ENCODE assay signal across 28 cellular contexts in the genomic region with DNA sequence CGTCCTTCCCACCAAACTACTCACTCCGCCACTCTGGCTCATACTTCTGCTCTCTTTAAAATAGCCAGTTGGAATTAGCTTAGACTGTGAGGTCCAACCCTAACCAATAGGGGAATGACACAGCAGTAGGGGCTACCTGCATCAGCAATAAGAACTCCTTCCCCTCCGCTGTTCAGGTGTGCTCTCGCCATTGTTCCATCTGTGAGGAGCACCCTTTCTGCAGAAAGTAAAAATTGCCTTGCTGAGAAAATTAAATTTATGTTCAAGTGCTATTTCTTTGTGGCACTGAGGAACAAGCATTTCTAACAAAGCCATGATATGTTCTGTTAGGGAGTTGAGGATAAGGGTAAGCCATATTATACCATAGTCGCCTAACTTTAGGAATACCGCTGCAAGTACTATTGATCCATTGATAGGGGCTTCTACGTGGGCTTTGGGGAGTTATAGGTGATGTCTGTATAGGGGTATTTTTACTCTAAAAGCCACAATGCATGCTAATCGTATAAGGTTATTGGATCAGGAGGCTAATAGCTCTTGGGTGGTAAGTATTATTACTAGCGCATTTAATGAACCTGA.
"Had no signal": no experiment of that assay in that cellular context is flagged by ENCODE, and none has a peak within 500 bp of the region (broad histone marks: within the 10 kb centered on the region; RNA-seq: fewer than 3 reads in every experiment).

No MANE protein-coding gene starts in this region.

- H3K4me3 ChIP-seq: coronary artery, dorsolateral prefrontal cortex, esophagus squamous epithelium, gastrocnemius medialis, heart right ventricle, left lung, lower lobe of right lung, mucosa of descending colon had no signal

- FAIRE-seq: colon, endometrium, islet of Langerhans, keratinocyte had no signal

- H3K4me1 ChIP-seq: esophagus squamous epithelium, gastrocnemius medialis, heart right ventricle, left lung, lower lobe of right lung had no signal

- ATAC-seq: esophagus mucosa, gastrocnemius medialis, heart right ventricle, left cardiac atrium, left lung, left ventricle myocardium superior, lower lobe of right lung, mucosa of descending colon had no signal

- H3K27me3 Mint-ChIP-seq: naive B cell had no signal

- H3K27ac ChIP-seq: coronary artery, dorsolateral prefrontal cortex, epithelial cell of prostate, esophagus squamous epithelium, gastrocnemius medialis, heart right ventricle, left lung, lower lobe of right lung had no signal

- H3K4me1 Mint-ChIP-seq: naive B cell had no signal

- H3K4me3 Mint-ChIP-seq: mesothelial cell of epicardium, naive B cell had no signal

- H3K36me3 ChIP-seq: esophagus squamous epithelium, gastrocnemius medialis, heart right ventricle, left lung, lower lobe of right lung had no signal

- DNase-seq: dermis blood vessel endothelial cell; dorsolateral prefrontal cortex; effector CD4-positive, alpha-beta T cell; effector memory CD4-positive, alpha-beta T cell; erythroblast; esophagus squamous epithelium; foreskin fibroblast; foreskin melanocyte; gastrocnemius medialis; glutamatergic neuron; head of caudate nucleus; heart right ventricle; hippocampal formation; left cardiac atrium; left lung; left ventricle myocardium superior; lower lobe of right lung; mesenchymal stem cell; mucosa of descending colon; naive B cell had no signal

- H3K27ac Mint-ChIP-seq: mesothelial cell of epicardium, naive B cell had no signal

- H3K27me3 ChIP-seq: dorsolateral prefrontal cortex, esophagus squamous epithelium, gastrocnemius medialis, heart right ventricle, left lung had no signal
